Comparison of ENCODE assay signal across 9 cellular contexts in the genomic region with DNA sequence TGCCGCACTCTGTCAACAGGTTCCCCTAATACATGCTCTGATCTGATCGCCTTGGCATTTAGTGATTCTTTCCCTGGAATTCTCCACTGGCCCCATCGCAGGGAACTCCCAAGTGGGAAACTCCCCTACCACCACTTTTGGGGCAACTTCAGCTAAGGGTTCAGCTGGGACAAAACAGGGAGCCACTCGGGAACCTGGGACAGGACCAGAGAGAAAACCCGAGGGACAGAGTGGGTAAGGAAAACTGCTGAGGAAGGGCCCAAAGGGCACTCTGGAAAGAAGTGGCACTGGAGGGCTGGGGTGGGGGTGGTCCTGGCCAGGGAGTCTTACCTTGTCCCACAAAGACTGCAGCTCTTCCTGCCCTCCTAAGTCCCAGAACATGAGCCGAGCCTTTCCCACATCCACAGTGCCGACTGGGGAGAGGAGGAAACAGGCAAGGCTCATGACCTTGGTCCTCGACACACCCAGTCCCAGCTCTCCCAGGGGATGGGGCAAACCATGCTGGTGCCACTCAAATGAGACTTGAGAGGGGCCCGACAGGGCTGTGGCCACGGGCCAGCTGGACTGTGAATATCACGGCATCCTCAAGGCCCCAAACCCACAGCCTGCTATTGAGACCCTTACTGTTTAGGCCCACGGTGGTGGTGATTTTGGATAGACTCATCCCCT. TPM values are rescaled to one million over a fixed set of nuclear protein-coding genes. Genes with fewer than 3 reads are reported as not detected.
DNase-seq lines count a peak whose midpoint lies in the region; ATAC-seq, FAIRE-seq and TF ChIP-seq lines count a peak whose summit lies in the region.
"Had no signal": no experiment of that assay in that cellular context is flagged by ENCODE, and none has a peak within 500 bp of the region (broad histone marks: within the 10 kb centered on the region; RNA-seq: fewer than 3 reads in every experiment).

No MANE protein-coding gene starts in this region.

- TF ChIP-seq CTCF in DOHH2 (IDR thresholded peaks at IDR 0.05; ENCODE audit: low read depth, low read length, poor library complexity, severe bottlenecking) (no peak), OCI-LY1 (IDR thresholded peaks at IDR 0.05; ENCODE audit: low read length) (no peak), endothelial cell of umbilical vein (IDR thresholded peaks at IDR 0.05; ENCODE audit: extremely low read depth in 1 of 2, insufficient read depth in 1 of 2, low read depth in 1 of 2, low read length in 2 of 2) (no peak), progenitor cell of endocrine pancreas (IDR thresholded peaks at IDR 0.05; ENCODE audit: unreplicated experiment) (no peak)

- peaks cover 17% of the 10 kb centered on the region for H3K36me3 Mint-ChIP-seq in progenitor cell of endocrine pancreas (ENCODE audit: insufficient read depth)

- H3K9me3 Mint-ChIP-seq in progenitor cell of endocrine pancreas (ENCODE audit: low read depth), result no peaks in the 10 kb centered on the region

- no peaks in the 10 kb centered on the region for H3K9me2 ChIP-seq in DOHH2 (replicated peaks; ENCODE audit: control insufficient read depth, low read length)
- no peaks in the 10 kb centered on the region for H3K9me2 ChIP-seq in OCI-LY1 (ENCODE audit: low read depth, low read length)

- H4K20me1 ChIP-seq in DOHH2 (ENCODE audit: control insufficient read depth, insufficient read depth, low read depth, low read length) (peaks cover 14% of the 10 kb centered on the region), OCI-LY1 (ENCODE audit: insufficient read depth, low read length) (no peaks in the 10 kb centered on the region), endothelial cell of umbilical vein (replicated peaks; ENCODE audit: control insufficient read depth, extremely low read depth, insufficient read depth, low read length) (no peaks in the 10 kb centered on the region)

- H3K27ac ChIP-seq in DOHH2 (ENCODE audit: low read depth, low read length), result no peak overlapping the region
- H3K27ac ChIP-seq in OCI-LY1 (ENCODE audit: low read depth, low read length, poor library complexity, severe bottlenecking), result no peak overlapping the region
- H3K27ac ChIP-seq in endothelial cell of umbilical vein (ENCODE audit: insufficient read depth, low read depth, low read length), result no peak overlapping the region

- H3K4me3 ChIP-seq in DOHH2 (ENCODE audit: low read length), result peak overlapping the region; percentile 87
- peak overlapping the region; percentile 97 for H3K4me3 ChIP-seq in OCI-LY1 (ENCODE audit: low read depth, low read length, poor library complexity, severe bottlenecking)
- peak overlapping the region in 1 of 3 experiments; percentile 77 for H3K4me3 ChIP-seq in endothelial cell of umbilical vein (replicated peaks in 1 of 3; ENCODE audit: insufficient read depth in 1 of 3, low read depth in 1 of 3, low read length in 3 of 3)

- no peak overlapping the region for H3K27ac Mint-ChIP-seq in progenitor cell of endocrine pancreas

- H3K4me1 ChIP-seq in DOHH2 (ENCODE audit: control insufficient read depth, low read length), result peaks cover 18% of the 10 kb centered on the region
- H3K4me1 ChIP-seq in OCI-LY1 (ENCODE audit: insufficient read depth, low read length, severe bottlenecking), result peaks cover 21% of the 10 kb centered on the region
- peaks cover 14% of the 10 kb centered on the region for H3K4me1 ChIP-seq in endothelial cell of umbilical vein (ENCODE audit: control insufficient read depth, extremely low read depth, insufficient read depth, low read length)

- H3K9ac ChIP-seq in OCI-LY1 (ENCODE audit: low read length) (peak overlapping the region; percentile 94; the same call in 1 of the 2 replicates), endothelial cell of umbilical vein (replicated peaks; ENCODE audit: extremely low read depth, insufficient read depth, low read length) (no peak overlapping the region)

- H3K36me3 ChIP-seq in DOHH2 (ENCODE audit: control insufficient read depth, low read length) (peaks cover 60% of the 10 kb centered on the region), OCI-LY1 (ENCODE audit: insufficient read depth, low read length) (peaks cover 50% of the 10 kb centered on the region), endothelial cell of umbilical vein (ENCODE audit: control insufficient read depth in 2 of 2, extremely low read depth in 1 of 2, insufficient read depth in 2 of 2, low read length in 2 of 2) (peaks cover 9 to 25% of the 10 kb centered on the region in 2 experiments)

- H3K9me1 ChIP-seq in endothelial cell of umbilical vein (replicated peaks; ENCODE audit: control insufficient read depth, extremely low read depth, insufficient read depth, low read length), result no peaks in the 10 kb centered on the region

- peak overlapping the region; percentile 85 for H3K4me3 Mint-ChIP-seq in progenitor cell of endocrine pancreas (ENCODE audit: low read depth)

- no peak for TF ChIP-seq POLR2A in endothelial cell of umbilical vein (IDR thresholded peaks at IDR 0.05; ENCODE audit: low read depth, low read length)

- no peak for FAIRE-seq in endothelial cell of umbilical vein (lab: Jason Lieb, UNC)
- FAIRE-seq: endometrium had no signal

- intact Hi-C loops in endothelial cell of umbilical vein (cut with micrococcal nuclease), result loop anchor here (2.0 to 5.0 kb wide), 4 partner anchors 35 to 251 kb away; partner anchors contain the start of genes GMEB2, RTEL1 and UCKL1

- H3K4me1 Mint-ChIP-seq in progenitor cell of endocrine pancreas (ENCODE audit: low read depth), result peaks cover 11% of the 10 kb centered on the region

- H3F3A ChIP-seq in DOHH2 (ENCODE audit: control insufficient read depth, insufficient read depth) (no peaks in the 10 kb centered on the region), OCI-LY1 (ENCODE audit: insufficient read depth, low read length) (no peaks in the 10 kb centered on the region)

- CTCF ChIA-PET in endothelial cell of umbilical vein (lab: Charles Lee), result interaction anchor here (2.1 to 2.8 kb wide), 5 partner anchors 8 to 268 kb away, joined by 7 to 19 read pairs (median 12); partner anchors contain the start of genes RTEL1 and TPD52L2

- TSS peak; percentile 40 for BruUV-seq in endothelial cell of umbilical vein (replicated peaks; lab: Mats Ljungman, UMichigan)

- ATAC-seq in GM21526 (IDR thresholded peaks at IDR 0.05; ENCODE audit: low FRiP score, unreplicated experiment) (no peak), HG02763 (IDR thresholded peaks at IDR 0.05; ENCODE audit: unreplicated experiment) (no peak)

- H3K27me3 Mint-ChIP-seq in progenitor cell of endocrine pancreas, result no peaks in the 10 kb centered on the region

- H3K9me3 ChIP-seq in DOHH2 (ENCODE audit: control insufficient read depth, insufficient read depth, low read length), result no peaks in the 10 kb centered on the region
- H3K9me3 ChIP-seq in OCI-LY1 (ENCODE audit: low read length), result 0 out of 2 replicates have a peak, but pooled peaks cover under 1% of the 10 kb centered on the region
- no peaks in the 10 kb centered on the region for H3K9me3 ChIP-seq in endothelial cell of umbilical vein (replicated peaks; ENCODE audit: control insufficient read depth, insufficient read depth, low read length)

- POLR2A ChIA-PET in endothelial cell of umbilical vein (lab: Charles Lee), result no interaction called here

- DNase-seq in endothelial cell of umbilical vein (ENCODE audit: low read depth, low spot score) (no peak), progenitor cell of endocrine pancreas (ENCODE audit: low spot score, unreplicated experiment) (peak; percentile 9), pons (ENCODE audit: low spot score) (no peak), SKM-1 (lab: John Stamatoyannopoulos, UW; ENCODE audit: unreplicated experiment) (no peak)

- H3K4me2 ChIP-seq in DOHH2 (ENCODE audit: low read length) (peak overlapping the region; percentile 95), OCI-LY1 (ENCODE audit: low read length) (peak overlapping the region; percentile 99), endothelial cell of umbilical vein (ENCODE audit: insufficient read depth, low read length) (peak overlapping the region; percentile 29)

- H3K27me3 ChIP-seq in DOHH2 (ENCODE audit: control insufficient read depth, low read length), result no peaks in the 10 kb centered on the region
- H3K27me3 ChIP-seq in OCI-LY1 (ENCODE audit: insufficient read depth, low read length), result no peaks in the 10 kb centered on the region
- no peaks in the 10 kb centered on the region for H3K27me3 ChIP-seq in endothelial cell of umbilical vein (ENCODE audit: control insufficient read depth in 2 of 2, insufficient read depth in 2 of 2, low read length in 2 of 2)

- no peak overlapping the region for H2AFZ ChIP-seq in OCI-LY1 (ENCODE audit: low read length)
- no peak overlapping the region for H2AFZ ChIP-seq in endothelial cell of umbilical vein (ENCODE audit: low read depth, low read length)

- H3K79me2 ChIP-seq in DOHH2 (ENCODE audit: control insufficient read depth, low read length), result peaks cover 61% of the 10 kb centered on the region
- peaks cover 3% of the 10 kb centered on the region; the same call in 1 of the 2 replicates for H3K79me2 ChIP-seq in OCI-LY1 (ENCODE audit: insufficient read depth, low read length)
- peaks cover 48% of the 10 kb centered on the region for H3K79me2 ChIP-seq in endothelial cell of umbilical vein (ENCODE audit: control insufficient read depth, insufficient read depth, low read length)

- dilution Hi-C loops in endothelial cell of umbilical vein (cut with MboI; ENCODE audit: extremely low pct_ligation_motif_present, low sequenced_read_pairs), result no loop called here

RNA-seq across cellular contexts. Expression of gene ARFRP1, which starts 1.6 kb away (rescaled TPM):
- total RNA-seq in endothelial cell of umbilical vein (51.6 and 56.3 TPM in 2 replicates), progenitor cell of endocrine pancreas (51.0 and 53.8 TPM in 2 replicates)
- polyA plus RNA-seq in endothelial cell of umbilical vein, result 37.0 and 48.7 TPM in 2 replicates
- 41.4 and 44.3 TPM in 2 replicates for polyA plus RNA-seq in endothelial cell of umbilical vein (2011; cell fraction: cytosol; rRNA removed)
- 67.4 and 69.3 TPM in 2 replicates for polyA plus RNA-seq in endothelial cell of umbilical vein (2011; cell fraction: nucleus; rRNA removed)
- 27.5 and 41.6 TPM in 2 replicates for polyA plus RNA-seq in endothelial cell of umbilical vein (2012)
- polyA minus RNA-seq in endothelial cell of umbilical vein, result 19.9 and 33.6 TPM in 2 replicates
- 14.3 TPM for polyA minus RNA-seq in endothelial cell of umbilical vein (2011; cell fraction: cytosol; rRNA and poly(A)+ RNA removed)
- polyA minus RNA-seq in endothelial cell of umbilical vein (2011; cell fraction: nucleus; rRNA and poly(A)+ RNA removed), result 25.8 and 29.8 TPM in 2 replicates

RNA-seq across cellular contexts. Expression of gene ZGPAT, which starts 1.7 kb away (rescaled TPM):
- total RNA-seq in endothelial cell of umbilical vein (29.3 and 31.7 TPM in 2 replicates), progenitor cell of endocrine pancreas (38.5 and 39.0 TPM in 2 replicates)
- polyA plus RNA-seq in endothelial cell of umbilical vein, result 23.1 and 24.4 TPM in 2 replicates
- 17.1 and 21.5 TPM in 2 replicates for polyA plus RNA-seq in endothelial cell of umbilical vein (2011; cell fraction: cytosol; rRNA removed)
- polyA plus RNA-seq in endothelial cell of umbilical vein (2011; cell fraction: nucleus; rRNA removed), result 73.2 and 78.6 TPM in 2 replicates
- polyA plus RNA-seq in endothelial cell of umbilical vein (2012), result 17.7 and 23.6 TPM in 2 replicates
- 15.8 and 27.3 TPM in 2 replicates for polyA minus RNA-seq in endothelial cell of umbilical vein
- polyA minus RNA-seq in endothelial cell of umbilical vein (2011; cell fraction: cytosol; rRNA and poly(A)+ RNA removed), result 19.4 TPM
- polyA minus RNA-seq in endothelial cell of umbilical vein (2011; cell fraction: nucleus; rRNA and poly(A)+ RNA removed), result 9.3 and 16.8 TPM in 2 replicates

RNA-seq across cellular contexts. Expression of gene TNFRSF6B, which starts 9.7 kb away (rescaled TPM):
- 0.69 TPM in 1 of 2 replicates, not detected in the other for total RNA-seq in endothelial cell of umbilical vein
- polyA plus RNA-seq in endothelial cell of umbilical vein, result 11.3 and 20.6 TPM in 2 replicates
- polyA plus RNA-seq in endothelial cell of umbilical vein (2011; cell fraction: cytosol; rRNA removed), result 3.6 and 9.3 TPM in 2 replicates
- not detected in 2 replicates for polyA plus RNA-seq in endothelial cell of umbilical vein (2011; cell fraction: nucleus; rRNA removed)
- 2.4 and 7.0 TPM in 2 replicates for polyA plus RNA-seq in endothelial cell of umbilical vein (2012)
- 0.34 and 2.6 TPM in 2 replicates for polyA minus RNA-seq in endothelial cell of umbilical vein
- polyA minus RNA-seq in endothelial cell of umbilical vein (2011; cell fraction: cytosol; rRNA and poly(A)+ RNA removed), result not detected
- not detected in 2 replicates for polyA minus RNA-seq in endothelial cell of umbilical vein (2011; cell fraction: nucleus; rRNA and poly(A)+ RNA removed)
- not detected in 2 replicates for total RNA-seq in progenitor cell of endocrine pancreas

RNA-seq across cellular contexts. Expression of gene LIME1, which starts 30.3 kb away (rescaled TPM):
- total RNA-seq in endothelial cell of umbilical vein, result 11.5 and 12.2 TPM in 2 replicates
- polyA plus RNA-seq in endothelial cell of umbilical vein, result 10.7 and 16.3 TPM in 2 replicates
- 1.0 and 2.9 TPM in 2 replicates for polyA plus RNA-seq in endothelial cell of umbilical vein (2011; cell fraction: cytosol; rRNA removed)
- polyA plus RNA-seq in endothelial cell of umbilical vein (2011; cell fraction: nucleus; rRNA removed), result 42.5 and 46.6 TPM in 2 replicates
- 4.2 and 5.4 TPM in 2 replicates for polyA plus RNA-seq in endothelial cell of umbilical vein (2012)
- polyA minus RNA-seq in endothelial cell of umbilical vein, result 0.59 and 2.5 TPM in 2 replicates
- 3.2 TPM for polyA minus RNA-seq in endothelial cell of umbilical vein (2011; cell fraction: cytosol; rRNA and poly(A)+ RNA removed)
- polyA minus RNA-seq in endothelial cell of umbilical vein (2011; cell fraction: nucleus; rRNA and poly(A)+ RNA removed), result 4.1 and 8.6 TPM in 2 replicates
- 17.2 and 21.0 TPM in 2 replicates for total RNA-seq in progenitor cell of endocrine pancreas

RNA-seq across cellular contexts. Expression of gene SLC2A4RG, which starts 33.4 kb away (rescaled TPM):
- total RNA-seq in endothelial cell of umbilical vein, result 69.3 and 69.4 TPM in 2 replicates
- 41.7 and 66.5 TPM in 2 replicates for polyA plus RNA-seq in endothelial cell of umbilical vein
- 25.5 and 38.8 TPM in 2 replicates for polyA plus RNA-seq in endothelial cell of umbilical vein (2011; cell fraction: cytosol; rRNA removed)
- 76.9 and 100 TPM in 2 replicates for polyA plus RNA-seq in endothelial cell of umbilical vein (2011; cell fraction: nucleus; rRNA removed)
- 34.9 and 60.2 TPM in 2 replicates for polyA plus RNA-seq in endothelial cell of umbilical vein (2012)
- 13.1 and 22.9 TPM in 2 replicates for polyA minus RNA-seq in endothelial cell of umbilical vein
- polyA minus RNA-seq in endothelial cell of umbilical vein (2011; cell fraction: cytosol; rRNA and poly(A)+ RNA removed), result 30.2 TPM
- polyA minus RNA-seq in endothelial cell of umbilical vein (2011; cell fraction: nucleus; rRNA and poly(A)+ RNA removed), result 8.3 and 20.7 TPM in 2 replicates
- total RNA-seq in progenitor cell of endocrine pancreas, result 59.7 and 59.9 TPM in 2 replicates

Comparison
In these comparisons a context has a peak if more than half of its experiments do, and no peak if none do; other contexts are left out.
1. H3K4me2 ChIP-seq: peak in every context shown above with its lines; median percentile 99 in OCI-LY1; 95 in DOHH2; 29 in endothelial cell of umbilical vein.